7 cellular contexts compared by ENCODE assay signal in the genomic region with DNA sequence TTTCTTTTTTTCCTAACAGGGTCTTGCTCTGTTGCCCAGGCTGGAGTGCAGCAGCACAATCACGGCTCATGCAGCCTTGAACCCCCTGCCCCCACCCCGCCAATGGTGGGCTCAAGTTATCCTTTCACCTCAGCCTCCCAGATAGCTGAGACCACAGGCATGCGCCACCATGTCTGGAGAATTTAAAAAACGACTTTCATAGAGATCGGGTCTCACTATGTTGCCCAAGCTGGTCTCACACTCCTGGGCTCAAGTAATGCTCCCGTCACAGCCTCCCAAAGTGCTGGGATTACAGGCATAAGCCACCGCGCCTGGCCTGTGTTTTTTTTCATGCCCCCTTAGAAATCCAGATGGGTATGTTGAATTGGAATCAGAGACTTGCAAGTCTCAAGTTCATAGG. TPM values are rescaled to one million over a fixed set of nuclear protein-coding genes. Genes with fewer than 3 reads are reported as not detected.
"Had no signal": no experiment of that assay in that cellular context is flagged by ENCODE, and none has a peak within 500 bp of the region (broad histone marks: within the 10 kb centered on the region; RNA-seq: fewer than 3 reads in every experiment).

No MANE protein-coding gene starts in this region.

- H3K4me3 ChIP-seq: K562 had no signal

- H3K4me1 Mint-ChIP-seq: H9 had no signal

- FAIRE-seq: HTR-8/SVneo, K562 had no signal

- H3K4me3 Mint-ChIP-seq: H9 had no signal

- H3K9me3 Mint-ChIP-seq: H9 had no signal

- H3K27ac Mint-ChIP-seq: H9 had no signal

- DNase-seq: GOT3, H9, HCEC 1CT, IMR-90 had no signal

RNA-seq across cellular contexts. Expression of gene ERICH6, which starts 40.3 kb away (rescaled TPM):
- total RNA-seq: H9, HT-29, K562 had no signal
- polyA plus RNA-seq: IMR-90, K562 had no signal
